ENCODE assay signal across 8 cellular contexts in the genomic region with DNA sequence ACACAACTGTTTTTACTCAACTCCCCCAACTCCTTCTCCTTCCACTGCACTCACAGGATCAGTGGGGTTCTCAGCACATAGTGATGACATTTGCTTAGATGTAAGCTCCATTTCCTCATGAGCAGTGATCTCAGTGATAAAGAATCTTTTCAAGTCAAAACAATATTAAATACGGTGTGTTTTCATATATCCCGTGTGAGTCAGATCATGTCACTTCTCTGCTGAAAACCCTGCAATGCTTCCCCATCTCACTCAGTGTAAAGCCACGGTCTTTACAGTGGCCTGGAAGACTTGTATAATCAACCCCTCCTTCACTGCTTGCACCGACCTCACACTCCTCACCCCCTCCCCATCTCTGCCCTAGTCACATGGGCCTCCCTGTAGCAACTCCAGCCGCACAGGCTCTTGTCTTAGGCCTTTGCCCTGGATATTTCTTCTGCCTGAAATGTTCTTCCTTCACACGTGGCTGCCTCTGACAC.
DNase-seq lines count a peak whose midpoint lies in the region; ATAC-seq, FAIRE-seq and TF ChIP-seq lines count a peak whose summit lies in the region.

No MANE protein-coding gene starts in this region.

- H3K27ac ChIP-seq in right lobe of liver (peak overlapping the region in 1 of 3 donors; percentile 21), upper lobe of left lung (peak overlapping the region; percentile 26 to 73 (median 50))

- FAIRE-seq in bronchial epithelial cell (lab: Jason Lieb, UNC) = no peak

- peak; percentile 42 for DNase-seq in stimulated activated CD4-positive, alpha-beta T cell treated with anti-CD3 and anti-CD28 coated beads, Interleukin-1b, Interleukin-23, amount 100 ng/mL, for 48 hours
- no peak for DNase-seq in stimulated activated CD4-positive, alpha-beta T cell treated with anti-CD3 and anti-CD28 coated beads, Interleukin-4, amount 100 ng/mL, for 1 hour
- DNase-seq in bronchial epithelial cell (ENCODE audit: low read depth) = peak; percentile 98
- no peak for DNase-seq in right lobe of liver
- DNase-seq in upper lobe of left lung = no peak
- DNase-seq in germinal center (ENCODE audit: low spot score) = no peak

- no peaks in the 10 kb centered on the region for H3K4me1 ChIP-seq in right lobe of liver
- peaks cover 9 to 14% (median 13%) of the 10 kb centered on the region in 4 donors for H3K4me1 ChIP-seq in upper lobe of left lung

- no peak for TF ChIP-seq EP300 in upper lobe of left lung (IDR thresholded peaks at IDR 0.05)

- ATAC-seq in right lobe of liver (peak in 3 of 4 donors; percentile 9 to 49 (median 33)), upper lobe of left lung (ENCODE audit: low FRiP score in 2 of 2) (peak; percentile 66 to 67), HG02678 (IDR thresholded peaks at IDR 0.05; ENCODE audit: unreplicated experiment) (no peak), HG02884 (IDR thresholded peaks at IDR 0.05; ENCODE audit: unreplicated experiment) (no peak)

- 49% methylated on average over 5 of the region's 6 CpGs for WGBS in right lobe of liver (ENCODE audit: insufficient coverage, low coverage, low lambda C conversion rate, missing lambda C conversion rate)
- 33 to 42% methylated on average over 6 of the region's 6 CpGs for WGBS in upper lobe of left lung, 2 donors

- TF ChIP-seq CTCF in bronchial epithelial cell (IDR thresholded peaks at IDR 0.05; ENCODE audit: insufficient read depth, low read length, severe bottlenecking) = no peak
- TF ChIP-seq CTCF in right lobe of liver (IDR thresholded peaks at IDR 0.05) = no peak
- no peak for TF ChIP-seq CTCF in upper lobe of left lung (IDR thresholded peaks at IDR 0.05)

- H3K27me3 ChIP-seq in bronchial epithelial cell (ENCODE audit: control insufficient read depth, insufficient read depth, low read length) = no peaks in the 10 kb centered on the region
- H3K27me3 ChIP-seq in right lobe of liver = no peaks in the 10 kb centered on the region
- no peaks in the 10 kb centered on the region for H3K27me3 ChIP-seq in upper lobe of left lung

- TF ChIP-seq POLR2A in right lobe of liver (IDR thresholded peaks at IDR 0.05) (no peak), upper lobe of left lung (IDR thresholded peaks at IDR 0.05) (no peak)

- H3K9me3 ChIP-seq in right lobe of liver (no peaks in the 10 kb centered on the region), upper lobe of left lung (no peaks in the 10 kb centered on the region)

- H3K36me3 ChIP-seq in bronchial epithelial cell (ENCODE audit: control insufficient read depth, insufficient read depth, low read length) = no peaks in the 10 kb centered on the region
- no peaks in the 10 kb centered on the region for H3K36me3 ChIP-seq in right lobe of liver
- no peaks in the 10 kb centered on the region for H3K36me3 ChIP-seq in upper lobe of left lung

- intact Hi-C loops in right lobe of liver (cut with DNase I) = no loop called here

- H3K4me3 ChIP-seq in bronchial epithelial cell (ENCODE audit: low read depth, low read length) = no peak overlapping the region
- no peak overlapping the region for H3K4me3 ChIP-seq in right lobe of liver
- no peak overlapping the region for H3K4me3 ChIP-seq in upper lobe of left lung

Comparison
In these comparisons a context has a peak if more than half of its experiments do, and no peak if none do; other contexts are left out.
1. DNase-seq: peak in stimulated activated CD4-positive, alpha-beta T cell treated with anti-CD3 and anti-CD28 coated beads, Interleukin-1b, Interleukin-23, amount 100 ng/mL, for 48 hours (single experiment) and bronchial epithelial cell (single experiment); none in stimulated activated CD4-positive, alpha-beta T cell treated with anti-CD3 and anti-CD28 coated beads, Interleukin-4, amount 100 ng/mL, for 1 hour (single experiment), right lobe of liver (0 of 3), upper lobe of left lung (0 of 2) and germinal center (single experiment).
2. ATAC-seq: peak in right lobe of liver (3 of 4) and upper lobe of left lung (2 of 2); none in HG02678 (single experiment) and HG02884 (single experiment).